In genomic region chr11:77883775-77884174, GRCh38 we compare ENCODE assay signal across 31 cellular contexts.
DNase-seq lines count a peak whose midpoint lies in the region; ATAC-seq and TF ChIP-seq lines count a peak whose summit lies in the region.
"Had no signal": no experiment of that assay in that cellular context is flagged by ENCODE, and none has a peak within 500 bp of the region (broad histone marks: within the 10 kb centered on the region; RNA-seq: fewer than 3 reads in every experiment).

No MANE protein-coding gene starts in this region.

- H3K9me3 Mint-ChIP-seq in progenitor cell of endocrine pancreas (ENCODE audit: low read depth) = no peaks in the 10 kb centered on the region
- H3K9me3 Mint-ChIP-seq: activated B cell treated with CpG ODN at 0.5 μM for 24 hours; activated naive CD4-positive, alpha-beta T cell treated with anti-CD3 and anti-CD28 coated beads, Interleukin-2, amount 50 U/mL, for 24 hours; activated T-helper 1 cell treated with anti-CD3 and anti-CD28 coated beads, Interleukin-12 subunit alpha, Interleukin-12 subunit beta, Interleukin-2, Interleukin-4 antibody, amounts not matched to agents 30 ng/mL and 10 ng/mL and 1 ng/mL, durations not matched to agents 14 hours and 24 hours and 36 hours; CD8-positive, alpha-beta memory T cell; dendritic cell treated with granulocyte-macrophage colony-stimulating factor and Interleukin-4, amounts not matched to agents 40 ng/mL and 50 ng/mL, for 4 days; stimulated activated naive CD8-positive, alpha-beta T cell treated with anti-CD3 and anti-CD28 coated beads, Interleukin-15, Interleukin-2, amounts not matched to agents 100 ng/mL and 50 ng/mL, for 24 hours had no signal

- H3K27me3 ChIP-seq in fibroblast of lung (ENCODE audit: control insufficient read depth, insufficient read depth, low read length) = no peaks in the 10 kb centered on the region
- H3K27me3 ChIP-seq in smooth muscle cell (ENCODE audit: low read depth) = no peaks in the 10 kb centered on the region
- H3K27me3 ChIP-seq: ascending aorta, esophagus muscularis mucosa, gastrocnemius medialis had no signal

- H3K27me3 Mint-ChIP-seq in progenitor cell of endocrine pancreas = no peaks in the 10 kb centered on the region
- H3K27me3 Mint-ChIP-seq: activated B cell treated with CpG ODN at 0.5 μM for 24 hours; activated naive CD4-positive, alpha-beta T cell treated with anti-CD3 and anti-CD28 coated beads, Interleukin-2, amount 50 U/mL, for 24 hours; B cell; CD8-positive, alpha-beta memory T cell; dendritic cell treated with granulocyte-macrophage colony-stimulating factor and Interleukin-4, amounts not matched to agents 40 ng/mL and 50 ng/mL, for 4 days; stimulated activated naive CD8-positive, alpha-beta T cell treated with anti-CD3 and anti-CD28 coated beads, Interleukin-15, Interleukin-2, amounts not matched to agents 100 ng/mL and 50 ng/mL, for 24 hours had no signal

- 47% methylated on average over 5 of the region's 5 CpGs for WGBS in smooth muscle cell (ENCODE audit: low lambda C conversion rate)

- no peak overlapping the region for H3K4me3 ChIP-seq in fibroblast of lung (replicated peaks in 1 of 4; ENCODE audit: control extremely low read depth in 1 of 4, insufficient read depth in 1 of 4, low read depth in 3 of 4, low read length in 4 of 4)
- H3K4me3 ChIP-seq in smooth muscle cell = no peak overlapping the region
- H3K4me3 ChIP-seq: ascending aorta, esophagus muscularis mucosa, gastrocnemius medialis, thoracic aorta had no signal

- peaks cover 8% of the 10 kb centered on the region for H3K4me1 ChIP-seq in fibroblast of lung (ENCODE audit: control insufficient read depth, extremely low read depth, insufficient read depth, low read length)
- H3K4me1 ChIP-seq in smooth muscle cell (ENCODE audit: low read depth) = no peaks in the 10 kb centered on the region
- H3K4me1 ChIP-seq: ascending aorta, gastrocnemius medialis had no signal

- peaks cover 11% of the 10 kb centered on the region for H3F3A ChIP-seq in smooth muscle cell (ENCODE audit: low read depth)

- H3K36me3 Mint-ChIP-seq in progenitor cell of endocrine pancreas (ENCODE audit: insufficient read depth) = peaks cover 22% of the 10 kb centered on the region

- H3K36me3 ChIP-seq in fibroblast of lung (ENCODE audit: control insufficient read depth, insufficient read depth, low read length) = peaks cover 2% of the 10 kb centered on the region
- H3K36me3 ChIP-seq in smooth muscle cell (ENCODE audit: low read depth) = no peaks in the 10 kb centered on the region

- no peaks in the 10 kb centered on the region for H4K20me1 ChIP-seq in fibroblast of lung (ENCODE audit: control insufficient read depth, extremely low read depth, insufficient read depth, low read length)
- H4K20me1 ChIP-seq in smooth muscle cell (ENCODE audit: low read depth) = no peaks in the 10 kb centered on the region

- no peak overlapping the region for H3K4me2 ChIP-seq in fibroblast of lung (ENCODE audit: extremely low read depth, insufficient read depth, low read length)
- peak overlapping the region; percentile 7 for H3K4me2 ChIP-seq in smooth muscle cell

- H2AFZ ChIP-seq in fibroblast of lung (ENCODE audit: low read length) = no peak overlapping the region
- no peak overlapping the region for H2AFZ ChIP-seq in smooth muscle cell (ENCODE audit: low read depth)

- no peak overlapping the region for H3K27ac Mint-ChIP-seq in progenitor cell of endocrine pancreas
- H3K27ac Mint-ChIP-seq: activated B cell treated with CpG ODN at 0.5 μM for 24 hours; activated naive CD4-positive, alpha-beta T cell treated with anti-CD3 and anti-CD28 coated beads, Interleukin-2, amount 50 U/mL, for 24 hours; activated T-helper 1 cell treated with anti-CD3 and anti-CD28 coated beads, Interleukin-12 subunit alpha, Interleukin-12 subunit beta, Interleukin-2, Interleukin-4 antibody, amounts not matched to agents 30 ng/mL and 10 ng/mL and 1 ng/mL, durations not matched to agents 14 hours and 24 hours and 36 hours; B cell; dendritic cell treated with granulocyte-macrophage colony-stimulating factor and Interleukin-4, amounts not matched to agents 40 ng/mL and 50 ng/mL, for 4 days; endodermal cell; stimulated activated naive CD8-positive, alpha-beta T cell treated with anti-CD3 and anti-CD28 coated beads, Interleukin-15, Interleukin-2, amounts not matched to agents 100 ng/mL and 50 ng/mL, for 24 hours had no signal

- H3K4me1 Mint-ChIP-seq in progenitor cell of endocrine pancreas (ENCODE audit: low read depth) = no peaks in the 10 kb centered on the region
- H3K4me1 Mint-ChIP-seq: endodermal cell had no signal

- DNase-seq in GM03348 (ENCODE audit: low spot score) (peak; percentile 20), NCI-H2171 treated with DMSO at 0.1 percent for 48 hours (lab: John Stamatoyannopoulos, UW) (peak; percentile 80), fibroblast of lung (ENCODE audit: low read depth in 2 of 2) (peak; percentile 58 to 82), smooth muscle cell (lab: John Stamatoyannopoulos, UW; ENCODE audit: unreplicated experiment) (no peak), cerebellar nuclear complex (lab: John Stamatoyannopoulos, UW) (no peak), progenitor cell of endocrine pancreas (ENCODE audit: low spot score, unreplicated experiment) (no peak), pons (ENCODE audit: low spot score) (no peak)
- DNase-seq: activated B cell treated with CpG ODN at 0.5 μM for 24 hours; activated CD4-positive, alpha-beta T cell treated with anti-CD3 and anti-CD28 coated beads, Interleukin-2, amount 50 U/mL, for 4 hours; caudate nucleus; CD8-positive, alpha-beta memory T cell; DMS53; endodermal cell; gastrocnemius medialis; Karpas-422; left cardiac atrium; MV-4-11; NCI-H1436 treated with DMSO at 0.1 percent for 48 hours; NK-92 treated with Interleukin-12 subunit alpha and Interleukin-12 subunit beta, amount 100 ng/mL, for 24 hours; PC-3; Right ventricle myocardium superior; SW 1271 had no signal

- H3K9me3 ChIP-seq in fibroblast of lung (ENCODE audit: control insufficient read depth, insufficient read depth, low read depth, low read length) (no peaks in the 10 kb centered on the region), smooth muscle cell (replicated peaks; ENCODE audit: low read depth) (no peaks in the 10 kb centered on the region)
- H3K9me3 ChIP-seq: ascending aorta, esophagus muscularis mucosa, gastrocnemius medialis, thoracic aorta had no signal

- H3K79me2 ChIP-seq in fibroblast of lung (ENCODE audit: control insufficient read depth, insufficient read depth, low read length) (no peaks in the 10 kb centered on the region), smooth muscle cell (ENCODE audit: low read depth) (no peaks in the 10 kb centered on the region)

- ATAC-seq in GM18867 (IDR thresholded peaks at IDR 0.05; ENCODE audit: unreplicated experiment) = no peak
- ATAC-seq: gastrocnemius medialis, PC-3 had no signal

- no peak overlapping the region for H3K27ac ChIP-seq in fibroblast of lung (ENCODE audit: insufficient read depth, low read length)
- peak overlapping the region; percentile 88 for H3K27ac ChIP-seq in smooth muscle cell (ENCODE audit: low read depth)
- H3K27ac ChIP-seq: ascending aorta, esophagus muscularis mucosa, gastrocnemius medialis, thoracic aorta had no signal

- H3K4me3 Mint-ChIP-seq in progenitor cell of endocrine pancreas (ENCODE audit: low read depth) = no peak overlapping the region
- H3K4me3 Mint-ChIP-seq: activated B cell treated with CpG ODN at 0.5 μM for 24 hours; activated naive CD4-positive, alpha-beta T cell treated with anti-CD3 and anti-CD28 coated beads, Interleukin-2, amount 50 U/mL, for 24 hours; activated T-helper 1 cell treated with anti-CD3 and anti-CD28 coated beads, Interleukin-12 subunit alpha, Interleukin-12 subunit beta, Interleukin-2, Interleukin-4 antibody, amounts not matched to agents 30 ng/mL and 10 ng/mL and 1 ng/mL, durations not matched to agents 14 hours and 24 hours and 36 hours; B cell; CD8-positive, alpha-beta memory T cell; dendritic cell treated with granulocyte-macrophage colony-stimulating factor and Interleukin-4, amounts not matched to agents 40 ng/mL and 50 ng/mL, for 4 days; endodermal cell; stimulated activated naive CD8-positive, alpha-beta T cell treated with anti-CD3 and anti-CD28 coated beads, Interleukin-15, Interleukin-2, amounts not matched to agents 100 ng/mL and 50 ng/mL, for 24 hours had no signal

- H3K9ac ChIP-seq in fibroblast of lung (ENCODE audit: insufficient read depth, low read length) (no peak overlapping the region), smooth muscle cell (ENCODE audit: low read depth) (no peak overlapping the region)

- TF ChIP-seq CTCF in fibroblast of lung (conservative IDR thresholded peaks at IDR 0.05 in 1 of 2, IDR thresholded peaks at IDR 0.05 in 1 of 2; ENCODE audit: low read depth in 1 of 2, low read length in 2 of 2) = no peak
- TF ChIP-seq CTCF in smooth muscle cell (IDR thresholded peaks at IDR 0.05; ENCODE audit: borderline replicate concordance, insufficient read depth, poor library complexity, severe bottlenecking) = no peak
- no peak for TF ChIP-seq CTCF in progenitor cell of endocrine pancreas (IDR thresholded peaks at IDR 0.05; ENCODE audit: unreplicated experiment)

Comparison
In these comparisons a context has a peak if more than half of its experiments do, and no peak if none do; other contexts are left out.
1. DNase-seq: peak in GM03348 (single experiment), NCI-H2171 treated with DMSO at 0.1 percent for 48 hours (single experiment) and fibroblast of lung (2 of 2); none in smooth muscle cell (single experiment), cerebellar nuclear complex (0 of 2), progenitor cell of endocrine pancreas (single experiment) and pons (single experiment).